In the genomic region with DNA sequence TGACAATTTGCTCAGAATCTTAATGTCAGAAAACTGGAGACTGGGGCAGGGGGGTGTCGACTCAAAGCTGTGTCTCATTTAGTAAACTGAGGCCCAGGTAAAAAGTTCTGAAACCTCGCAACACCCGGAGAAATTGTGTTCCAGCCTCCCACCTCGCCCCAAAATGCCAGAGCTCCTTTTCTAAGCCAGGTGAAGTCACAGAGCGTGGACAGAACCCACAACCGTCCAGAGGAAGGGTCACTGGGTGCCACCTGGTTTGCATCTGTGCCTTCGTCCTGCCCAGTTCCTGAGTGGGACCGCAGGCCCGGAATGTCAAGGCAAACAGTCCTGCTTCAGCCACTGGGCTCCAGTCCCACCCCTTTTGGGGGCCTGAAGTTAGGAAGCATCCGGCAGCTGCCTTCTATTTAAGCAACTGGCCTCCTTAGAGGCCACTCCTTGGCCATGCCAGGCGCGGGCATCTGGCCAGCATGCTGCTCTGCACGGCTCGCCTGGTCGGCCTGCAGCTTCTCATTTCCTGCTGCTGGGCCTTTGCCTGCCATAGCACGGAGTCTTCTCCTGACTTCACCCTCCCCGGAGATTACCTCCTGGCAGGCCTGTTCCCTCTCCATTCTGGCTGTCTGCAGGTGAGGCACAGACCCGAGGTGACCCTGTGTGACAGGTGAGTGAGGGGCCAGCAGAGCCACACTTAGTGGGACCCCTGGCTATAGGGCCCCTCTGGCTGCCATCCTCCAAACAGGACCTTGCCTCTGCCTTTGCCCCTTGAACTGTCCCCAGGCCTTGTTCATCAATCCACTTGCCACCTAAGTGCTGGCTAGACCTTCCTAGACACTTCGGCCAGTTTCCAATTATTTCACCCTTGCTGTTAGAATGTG, we compare ENCODE assay signal across 8 cellular contexts. TPM values are rescaled to one million over a fixed set of nuclear protein-coding genes. Genes with fewer than 3 reads are reported as not detected.
A peak's percentile ranks its signal among the peaks of the same experiment; 100 is the strongest.
DNase-seq lines count a peak whose midpoint lies in the region; ATAC-seq and TF ChIP-seq lines count a peak whose summit lies in the region.

TAS1R1 (plus strand) TSS at position 401 of the 872 bp plus-strand sequence; CDS start at position 468, 67 bp downstream.

- no peak within 1 kb of the TSS for H2AK5ac ChIP-seq in mesenchymal stem cell (ENCODE audit: low read length, severe bottlenecking)

- peak within 1 kb of the TSS in 1 of 2 experiments; percentile 68 for H3K23ac ChIP-seq in mesenchymal stem cell (ENCODE audit: low read length in 2 of 2)

- TF ChIP-seq CTCF in AG10803 (conservative IDR thresholded peaks at IDR 0.05; ENCODE audit: low read length) (no peak), Loucy (conservative IDR thresholded peaks at IDR 0.05; ENCODE audit: low read length) (no peak), coronary artery (IDR thresholded peaks at IDR 0.05) (no peak), upper lobe of left lung (IDR thresholded peaks at IDR 0.05) (no peak)

- H3K4ac ChIP-seq in mesenchymal stem cell (ENCODE audit: low read depth in 1 of 2, low read length in 2 of 2), result peak within 1 kb of the TSS; percentile 85 to 98

- H3K79me2 ChIP-seq in Loucy (ENCODE audit: insufficient read depth, low read length), result peaks cover 34% of the 10 kb centered on the region

- peak within 1 kb of the TSS; percentile 95 for H3K9ac ChIP-seq in Loucy (ENCODE audit: low read depth, low read length, poor library complexity, severe bottlenecking)
- H3K9ac ChIP-seq in mesenchymal stem cell (ENCODE audit: low read length), result peak within 1 kb of the TSS; percentile 95

- H4K20me1 ChIP-seq in Loucy (ENCODE audit: insufficient read depth, low read length, poor library complexity, severe bottlenecking), result peaks cover 12% of the 10 kb centered on the region

- H3K4me1 ChIP-seq in Loucy (ENCODE audit: insufficient read depth, low read length, poor library complexity, severe bottlenecking) (peaks cover 15% of the 10 kb centered on the region), mesenchymal stem cell (ENCODE audit: control insufficient read depth, insufficient read depth, low read depth, low read length) (peaks cover 10% of the 10 kb centered on the region), upper lobe of left lung (peaks cover 19 to 27% (median 23%) of the 10 kb centered on the region in 4 donors)

- H3K27ac ChIP-seq in coronary artery (peak within 1 kb of the TSS; percentile 57 to 85), mesenchymal stem cell (ENCODE audit: low read length, poor library complexity, severe bottlenecking) (no peak within 1 kb of the TSS), upper lobe of left lung (peak within 1 kb of the TSS; percentile 74 to 84 (median 80))

- WGBS in mesenchymal stem cell, result 93% methylated on average over 18 of the region's 19 CpGs
- WGBS in upper lobe of left lung, 2 donors, result 72 to 89% methylated on average over 8 to 19 of the region's 19 CpGs

- H3K9me3 ChIP-seq in Loucy (ENCODE audit: insufficient read depth, low read depth, low read length) (no peaks in the 10 kb centered on the region), mesenchymal stem cell (ENCODE audit: control insufficient read depth, low read length) (no peaks in the 10 kb centered on the region), upper lobe of left lung (no peaks in the 10 kb centered on the region)

- H3K4me3 ChIP-seq in AG10803 (ENCODE audit: low read length) (peak within 1 kb of the TSS; percentile 93), Loucy (ENCODE audit: low read length, poor library complexity, severe bottlenecking) (peak within 1 kb of the TSS; percentile 100), coronary artery (peak within 1 kb of the TSS; percentile 94), mesenchymal stem cell (ENCODE audit: insufficient read depth in 1 of 2, low read depth in 1 of 2, low read length in 2 of 2) (peak within 1 kb of the TSS; percentile 93 to 95), upper lobe of left lung (peak within 1 kb of the TSS; percentile 66 to 94 (median 82))

- peak within 1 kb of the TSS; percentile 27 to 77 for H3K14ac ChIP-seq in mesenchymal stem cell (ENCODE audit: low read length in 2 of 2)

- peak within 1 kb of the TSS; percentile 18 for H4K91ac ChIP-seq in mesenchymal stem cell (ENCODE audit: low read length)

- ATAC-seq in upper lobe of left lung (ENCODE audit: low FRiP score in 2 of 2) (peak; percentile 11 to 17), HG03139 (IDR thresholded peaks at IDR 0.05; ENCODE audit: unreplicated experiment) (no peak), HG02759 (IDR thresholded peaks at IDR 0.05; ENCODE audit: unreplicated experiment) (no peak)

- H2AFZ ChIP-seq in Loucy (ENCODE audit: low read length) (peak within 1 kb of the TSS; percentile 90), mesenchymal stem cell (ENCODE audit: low read depth, low read length) (peak within 1 kb of the TSS; percentile 48)

- TF ChIP-seq POLR2A in upper lobe of left lung (IDR thresholded peaks at IDR 0.05), result no peak

- H3K9me2 ChIP-seq in Loucy (replicated peaks; ENCODE audit: low read depth, low read length), result no peaks in the 10 kb centered on the region

- H2BK5ac ChIP-seq in mesenchymal stem cell (ENCODE audit: low read depth, low read length, poor library complexity, severe bottlenecking), result no peak within 1 kb of the TSS

- H3K4me2 ChIP-seq in Loucy (ENCODE audit: low read depth, low read length, poor library complexity, severe bottlenecking), result peak within 1 kb of the TSS; percentile 88
- peak within 1 kb of the TSS; percentile 97 for H3K4me2 ChIP-seq in mesenchymal stem cell (ENCODE audit: low read length, poor library complexity, severe bottlenecking)

- peak within 1 kb of the TSS; percentile 91 for H2BK120ac ChIP-seq in mesenchymal stem cell (ENCODE audit: low read depth, low read length)

- peak; percentile 77 for DNase-seq in AG10803 (ENCODE audit: low read depth)
- DNase-seq in coronary artery (ENCODE audit: low spot score), result no peak
- no peak for DNase-seq in mesenchymal stem cell
- peak; percentile 33 to 86 for DNase-seq in upper lobe of left lung
- DNase-seq in NCI-H748 treated with DMSO at 0.1 percent for 48 hours (lab: John Stamatoyannopoulos, UW), result no peak

- peak within 1 kb of the TSS in 1 of 2 experiments; percentile 23 for H2BK12ac ChIP-seq in mesenchymal stem cell (ENCODE audit: low read length in 2 of 2)

- H2BK15ac ChIP-seq in mesenchymal stem cell (ENCODE audit: low read depth, poor library complexity, severe bottlenecking), result no peak within 1 kb of the TSS

- peak within 1 kb of the TSS; percentile 97 for H4K8ac ChIP-seq in mesenchymal stem cell (ENCODE audit: low read length)

- no peaks in the 10 kb centered on the region for H3F3A ChIP-seq in Loucy (ENCODE audit: low read depth)

- H3K18ac ChIP-seq in mesenchymal stem cell (ENCODE audit: low read depth in 1 of 2, low read length in 2 of 2), result peak within 1 kb of the TSS; percentile 93 to 99

- peaks cover 3% of the 10 kb centered on the region; the same call in 1 of the 2 replicates for H3K36me3 ChIP-seq in Loucy (ENCODE audit: insufficient read depth, low read length)
- H3K36me3 ChIP-seq in mesenchymal stem cell (ENCODE audit: control insufficient read depth in 1 of 2, insufficient read depth in 2 of 2, low read depth in 1 of 2, low read length in 2 of 2), result peaks cover 7 to 9% of the 10 kb centered on the region in 2 experiments
- peaks cover 0 to 9% (median 2%) of the 10 kb centered on the region in 4 donors for H3K36me3 ChIP-seq in upper lobe of left lung

- no peak for TF ChIP-seq EP300 in upper lobe of left lung (IDR thresholded peaks at IDR 0.05)

- H3K27me3 ChIP-seq in Loucy (ENCODE audit: insufficient read depth, low read length, poor library complexity, severe bottlenecking) (peaks cover 5% of the 10 kb centered on the region), mesenchymal stem cell (ENCODE audit: control insufficient read depth in 1 of 2, insufficient read depth in 1 of 2, low read length in 2 of 2) (no peaks in the 10 kb centered on the region), upper lobe of left lung (no peaks in the 10 kb centered on the region)

- H3K79me1 ChIP-seq in mesenchymal stem cell (replicated peaks; ENCODE audit: low read length, poor library complexity, severe bottlenecking), result peaks cover 9% of the 10 kb centered on the region

RNA-seq across cellular contexts. Expression of gene TAS1R1, which starts in this region (rescaled TPM):
- polyA plus RNA-seq in mesenchymal stem cell (2013, experiment 1 of 2), result not detected
- not detected for polyA plus RNA-seq in mesenchymal stem cell (2013, experiment 2 of 2)
- total RNA-seq in upper lobe of left lung, result under 1 TPM in 2 of 6 donors, not detected in 4; 0.11 to 0.15 TPM

Comparison
In these comparisons a context has a peak if more than half of its experiments do, and no peak if none do; other contexts are left out.
1. Peak in DNase-seq, ATAC-seq, H3K4me3 ChIP-seq and H3K27ac ChIP-seq in upper lobe of left lung; RNA of the gene not detected or under 1 TPM.